Comparison of ENCODE assay signal across 19 cellular contexts in the genomic region with DNA sequence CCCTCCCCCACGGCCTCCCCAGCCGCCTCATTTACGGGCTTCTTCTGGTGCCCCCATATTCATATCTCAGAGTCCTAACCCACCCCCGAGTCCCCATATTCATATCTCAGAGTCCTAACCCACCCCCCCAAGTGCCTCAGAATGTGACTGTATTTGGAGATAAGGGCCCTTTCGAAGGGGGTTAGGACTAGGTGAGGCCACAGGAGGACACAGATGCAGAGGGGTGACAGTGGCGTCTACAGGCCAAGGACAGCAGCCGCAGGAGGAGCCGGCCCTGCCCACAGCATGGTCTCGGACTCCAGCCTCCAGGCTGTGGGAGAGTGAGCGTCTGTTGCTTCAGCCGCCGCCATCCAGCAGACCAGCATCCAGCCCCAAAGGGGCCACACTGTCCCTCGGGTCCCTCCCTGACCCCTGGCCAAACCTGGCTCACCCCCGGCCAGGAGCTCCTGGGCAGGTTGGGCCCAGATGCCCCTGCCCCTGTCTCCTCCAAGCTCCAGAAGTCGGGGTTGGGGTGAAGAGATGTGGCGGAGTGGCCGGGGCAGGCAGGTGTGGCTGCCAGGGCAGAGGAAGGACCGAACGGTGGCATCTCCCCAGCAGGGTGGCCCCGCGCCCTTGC. TPM values are rescaled to one million over a fixed set of nuclear protein-coding genes. Genes with fewer than 3 reads are reported as not detected.
A peak's percentile ranks its signal among the peaks of the same experiment; 100 is the strongest.
DNase-seq lines count a peak whose midpoint lies in the region; ATAC-seq, FAIRE-seq and TF ChIP-seq lines count a peak whose summit lies in the region.
"Had no signal": no experiment of that assay in that cellular context is flagged by ENCODE, and none has a peak within 500 bp of the region (broad histone marks: within the 10 kb centered on the region; RNA-seq: fewer than 3 reads in every experiment).

No MANE protein-coding gene starts in this region.

- H3K36me3 ChIP-seq in BLaER1 (no peaks in the 10 kb centered on the region), K562 (ENCODE audit: control insufficient read depth, insufficient read depth, low read length) (no peaks in the 10 kb centered on the region), mesenchymal stem cell (ENCODE audit: control insufficient read depth in 1 of 2, insufficient read depth in 2 of 2, low read depth in 1 of 2, low read length in 2 of 2) (no peaks in the 10 kb centered on the region), stomach smooth muscle (ENCODE audit: control insufficient read depth in 2 of 2, insufficient read depth in 2 of 2, low read length in 2 of 2) (no peaks in the 10 kb centered on the region), prostate gland (no peaks in the 10 kb centered on the region)

- H3K4me2 ChIP-seq in BLaER1 (peak overlapping the region; percentile 19), K562 (ENCODE audit: insufficient read depth, low read length) (no peak overlapping the region), mesenchymal stem cell (ENCODE audit: low read length, poor library complexity, severe bottlenecking) (no peak overlapping the region)
- H3K4me2 ChIP-seq: GM23338 had no signal

- H3K9ac ChIP-seq in BLaER1 (no peak overlapping the region), K562 (ENCODE audit: insufficient read depth in 1 of 2, low read depth in 2 of 2, low read length in 2 of 2) (peak overlapping the region in 1 of 2 experiments; percentile 50; a peak in 2 of 4 replicates), mesenchymal stem cell (ENCODE audit: low read length) (no peak overlapping the region), stomach smooth muscle (ENCODE audit: low read length in 2 of 2) (no peak overlapping the region)

- POLR2A ChIA-PET in K562 (lab: Yijun Ruan, JAX) = no interaction called here
- POLR2A ChIA-PET in activated CD4-positive, alpha-beta memory T cell treated with anti-CD3 and anti-CD28 coated beads for 36 hours (lab: Charles Lee) = no interaction called here

- no peak overlapping the region for H3K18ac ChIP-seq in mesenchymal stem cell (ENCODE audit: low read depth in 1 of 2, low read length in 2 of 2)

- H3K79me2 ChIP-seq in K562 (ENCODE audit: control insufficient read depth, insufficient read depth, low read length) = no peaks in the 10 kb centered on the region

- in situ Hi-C loops in K562 (cut with MboI) = no loop called here

- CTCF ChIA-PET in K562 (lab: Yijun Ruan, JAX; ENCODE audit: low intra/inter-chr PET ratio) = no interaction called here
- CTCF ChIA-PET in activated CD4-positive, alpha-beta memory T cell treated with anti-CD3 and anti-CD28 coated beads for 36 hours (lab: Charles Lee) = no interaction called here

- peaks cover 94% of the 10 kb centered on the region for H4K20me1 ChIP-seq in BLaER1
- H4K20me1 ChIP-seq in K562 (replicated peaks; ENCODE audit: control insufficient read depth, insufficient read depth, low read length) = peaks cover 15% of the 10 kb centered on the region; the same call in 1 of the 2 replicates

- WGBS in K562 (ENCODE audit: insufficient coverage, low coverage, missing lambda C conversion rate) = 11% methylated on average over 15 of the region's 21 CpGs
- WGBS in mesenchymal stem cell = 88% methylated on average over 17 of the region's 21 CpGs
- WGBS in prostate gland = 86% methylated on average over 14 of the region's 21 CpGs

- no peak for TF ChIP-seq POLR2A in K562 (conservative IDR thresholded peaks at IDR 0.05)
- TF ChIP-seq POLR2A in GM18505 (IDR thresholded peaks at IDR 0.05; ENCODE audit: borderline replicate concordance, extremely low read depth, insufficient read depth, insufficient read length) = no peak
- no peak for TF ChIP-seq POLR2A in prostate gland (IDR thresholded peaks at IDR 0.05)

- H4K8ac ChIP-seq in mesenchymal stem cell (ENCODE audit: low read length) = no peak overlapping the region

- TF ChIP-seq CTCF in K562 (IDR thresholded peaks at IDR 0.05 in 2 of 3, conservative IDR thresholded peaks at IDR 0.05 in 1 of 3; ENCODE audit: insufficient read depth in 2 of 3, low read depth in 1 of 3, low read length in 3 of 3) (peak in 1 of 3 experiments; percentile 24; a peak in 1 of 6 replicates), prostate gland (IDR thresholded peaks at IDR 0.05) (no peak)

- no peak overlapping the region for H2BK120ac ChIP-seq in mesenchymal stem cell (ENCODE audit: low read depth, low read length)

- no peak overlapping the region for H3K4ac ChIP-seq in mesenchymal stem cell (ENCODE audit: low read depth in 1 of 2, low read length in 2 of 2)

- no peak overlapping the region for H3K14ac ChIP-seq in mesenchymal stem cell (ENCODE audit: low read length in 2 of 2)

- H2AFZ ChIP-seq in K562 (ENCODE audit: low read depth, low read length) (no peak overlapping the region), mesenchymal stem cell (ENCODE audit: low read depth, low read length) (no peak overlapping the region)
- H2AFZ ChIP-seq: GM23338 had no signal

- peak in 3 of 4 experiments; percentile 51 to 58 (median 55) for DNase-seq in K562 (ENCODE audit: extremely low read depth in 1 of 4, low spot score in 3 of 4)
- DNase-seq in mesenchymal stem cell = no peak
- DNase-seq in stimulated activated CD4-positive, alpha-beta T cell treated with anti-CD3 and anti-CD28 coated beads, Interleukin-15, amount 100 ng/mL, for 24 hours = no peak
- no peak for DNase-seq in prostate gland (ENCODE audit: low spot score)
- DNase-seq in activated CD4-positive, alpha-beta memory T cell treated with anti-CD3 and anti-CD28 coated beads for 36 hours = no peak
- DNase-seq: Caco-2; CD8-positive, alpha-beta memory T cell; DMS53; H9 had no signal

- H3K27ac Mint-ChIP-seq in activated CD4-positive, alpha-beta memory T cell treated with anti-CD3 and anti-CD28 coated beads for 36 hours = no peak overlapping the region
- H3K27ac Mint-ChIP-seq: CD8-positive, alpha-beta memory T cell; GM23338; H9; IgD-negative memory B cell had no signal

- H2BK12ac ChIP-seq in mesenchymal stem cell (ENCODE audit: low read length in 2 of 2) = no peak overlapping the region

- no peak overlapping the region for H2AK5ac ChIP-seq in mesenchymal stem cell (ENCODE audit: low read length, severe bottlenecking)

- no peaks in the 10 kb centered on the region for H3K36me3 Mint-ChIP-seq in activated CD4-positive, alpha-beta memory T cell treated with anti-CD3 and anti-CD28 coated beads for 36 hours
- H3K36me3 Mint-ChIP-seq: CD8-positive, alpha-beta memory T cell; IgD-negative memory B cell had no signal

- peaks cover 53% of the 10 kb centered on the region for H3K4me1 ChIP-seq in BLaER1
- H3K4me1 ChIP-seq in K562 (replicated peaks in 1 of 2; ENCODE audit: control insufficient read depth in 2 of 2, insufficient read depth in 2 of 2, low read length in 2 of 2) = peaks cover 0 to 72% of the 10 kb centered on the region in 2 experiments; a peak in 2 of 5 replicates
- peaks cover 67% of the 10 kb centered on the region for H3K4me1 ChIP-seq in mesenchymal stem cell (ENCODE audit: control insufficient read depth, insufficient read depth, low read depth, low read length)
- H3K4me1 ChIP-seq in stomach smooth muscle (ENCODE audit: control insufficient read depth, insufficient read depth, low read length) = peaks cover 76% of the 10 kb centered on the region
- no peaks in the 10 kb centered on the region for H3K4me1 ChIP-seq in prostate gland (replicated peaks)

- no peaks in the 10 kb centered on the region for H3K4me1 Mint-ChIP-seq in activated CD4-positive, alpha-beta memory T cell treated with anti-CD3 and anti-CD28 coated beads for 36 hours (ENCODE audit: low read depth)
- H3K4me1 Mint-ChIP-seq: CD8-positive, alpha-beta memory T cell; GM23338; IgD-negative memory B cell had no signal

- H3K4me3 ChIP-seq in BLaER1 (no peak overlapping the region), K562 (no peak overlapping the region), mesenchymal stem cell (ENCODE audit: insufficient read depth in 1 of 2, low read depth in 1 of 2, low read length in 2 of 2) (no peak overlapping the region), stomach smooth muscle (ENCODE audit: low read length in 2 of 2) (no peak overlapping the region), prostate gland (no peak overlapping the region)
- H3K4me3 ChIP-seq: GM23338 had no signal

- no peaks in the 10 kb centered on the region for H3K27me3 ChIP-seq in BLaER1
- peaks cover 21 to 70% of the 10 kb centered on the region in 2 experiments; a peak in 3 of 5 replicates for H3K27me3 ChIP-seq in K562 (ENCODE audit: control insufficient read depth in 2 of 2, insufficient read depth in 2 of 2, low read length in 2 of 2)
- peaks cover 3 to 27% of the 10 kb centered on the region in 2 experiments for H3K27me3 ChIP-seq in mesenchymal stem cell (ENCODE audit: control insufficient read depth in 1 of 2, insufficient read depth in 1 of 2, low read length in 2 of 2)
- no peaks in the 10 kb centered on the region for H3K27me3 ChIP-seq in stomach smooth muscle (ENCODE audit: control insufficient read depth in 1 of 2, insufficient read depth in 2 of 2, low read length in 2 of 2)
- no peaks in the 10 kb centered on the region for H3K27me3 ChIP-seq in prostate gland (replicated peaks; ENCODE audit: insufficient read depth)

- no peak overlapping the region for H3K4me3 Mint-ChIP-seq in activated CD4-positive, alpha-beta memory T cell treated with anti-CD3 and anti-CD28 coated beads for 36 hours
- H3K4me3 Mint-ChIP-seq: CD8-positive, alpha-beta memory T cell; GM23338; H9; IgD-negative memory B cell had no signal

- peaks cover 3% of the 10 kb centered on the region for H3K27me3 Mint-ChIP-seq in activated CD4-positive, alpha-beta memory T cell treated with anti-CD3 and anti-CD28 coated beads for 36 hours
- H3K27me3 Mint-ChIP-seq: IgD-negative memory B cell had no signal

- no peak for TF ChIP-seq EP300 in K562 (IDR thresholded peaks at IDR 0.05; ENCODE audit: low read length)

- no peak for TF ChIP-seq RAD21 in K562 (CRISPR knock-in tag; conservative IDR thresholded peaks at IDR 0.05 in 1 of 2, IDR thresholded peaks at IDR 0.05 in 1 of 2)

- H2BK15ac ChIP-seq in mesenchymal stem cell (ENCODE audit: low read depth, poor library complexity, severe bottlenecking) = peak overlapping the region; percentile 57

- no peak overlapping the region for H4K91ac ChIP-seq in mesenchymal stem cell (ENCODE audit: low read length)

- no peak overlapping the region for H3K27ac ChIP-seq in BLaER1
- H3K27ac ChIP-seq in K562 (ENCODE audit: extremely low read depth, low read depth, low read length) = no peak overlapping the region
- no peak overlapping the region for H3K27ac ChIP-seq in mesenchymal stem cell (ENCODE audit: low read length, poor library complexity, severe bottlenecking)
- peak overlapping the region; percentile 55 for H3K27ac ChIP-seq in stomach smooth muscle (ENCODE audit: low read length)
- no peak overlapping the region for H3K27ac ChIP-seq in prostate gland
- H3K27ac ChIP-seq: 22Rv1 had no signal

- no peaks in the 10 kb centered on the region for H3K9me3 Mint-ChIP-seq in activated CD4-positive, alpha-beta memory T cell treated with anti-CD3 and anti-CD28 coated beads for 36 hours
- H3K9me3 Mint-ChIP-seq: CD8-positive, alpha-beta memory T cell; GM23338; H9; IgD-negative memory B cell had no signal

- H2BK5ac ChIP-seq in mesenchymal stem cell (ENCODE audit: low read depth, low read length, poor library complexity, severe bottlenecking) = no peak overlapping the region

- H3K9me3 ChIP-seq in BLaER1 = no peaks in the 10 kb centered on the region
- no peaks in the 10 kb centered on the region for H3K9me3 ChIP-seq in K562 (replicated peaks; ENCODE audit: control insufficient read depth, insufficient read depth, low read depth, low read length)
- no peaks in the 10 kb centered on the region for H3K9me3 ChIP-seq in mesenchymal stem cell (ENCODE audit: control insufficient read depth, low read length)
- no peaks in the 10 kb centered on the region for H3K9me3 ChIP-seq in stomach smooth muscle (ENCODE audit: control insufficient read depth in 2 of 2, low read length in 2 of 2)
- H3K9me3 ChIP-seq in prostate gland = no peaks in the 10 kb centered on the region
- H3K9me3 ChIP-seq: Caco-2 had no signal

- no peaks in the 10 kb centered on the region for H3K9me1 ChIP-seq in K562 (ENCODE audit: control insufficient read depth, insufficient read depth, low read length)

- no TSS peak for BruUV-seq in K562 (replicated peaks; lab: Mats Ljungman, UMichigan)

- intact Hi-C loops in K562 (cut with micrococcal nuclease) = no loop called here
- intact Hi-C loops in prostate gland (cut with DNase I) = no loop called here
- intact Hi-C loops in activated CD4-positive, alpha-beta memory T cell treated with anti-CD3 and anti-CD28 coated beads for 36 hours (cut with micrococcal nuclease) = no loop called here

- no peak for FAIRE-seq in K562 (lab: Jason Lieb, UNC)
- FAIRE-seq: GM18507 had no signal

- no peak overlapping the region for H3K23ac ChIP-seq in mesenchymal stem cell (ENCODE audit: low read length in 2 of 2)

- H3K79me1 ChIP-seq in mesenchymal stem cell (replicated peaks; ENCODE audit: low read length, poor library complexity, severe bottlenecking) = no peaks in the 10 kb centered on the region

- ATAC-seq in K562 (peak; percentile 67), GM18505 (IDR thresholded peaks at IDR 0.05; ENCODE audit: unreplicated experiment) (no peak)
- ATAC-seq: GM23338 had no signal

RNA-seq across cellular contexts. Expression of a gene that starts 25.5 kb away (rescaled TPM):
- total RNA-seq in K562 (2011; cell fraction: chromatin; rRNA removed; ENCODE audit: low replicate concordance) = 0.44 and 1.6 TPM in 2 replicates
- total RNA-seq in K562 (2011; cell fraction: nucleolus; rRNA removed) = 0.79 and 1.2 TPM in 2 replicates
- 0.22 and 0.53 TPM in 2 replicates for total RNA-seq in K562 (2011; cell fraction: nucleoplasm; rRNA removed)
- total RNA-seq in K562 (2014; rRNA removed) (0.04 TPM in 1 of 2 replicates, not detected in the other), K562 (2014; rRNA removed; fragmentation: Illumina TruSeq; extraction: Trizol) (not detected in 2 replicates), K562 (2015; rRNA removed; fragmentation: Illumina TruSeq; extraction: Trizol) (not detected in 2 replicates), K562 (2021) (0.09 and 0.18 TPM in 2 replicates), prostate gland (100 to 1,000 TPM in 1 of 2 donors, 10 to 100 TPM in 1; 32.5 to 111 TPM)
- polyA plus RNA-seq in K562 (2011; rRNA removed) (0.10 and 0.11 TPM in 2 replicates), K562 (2014; fragmentation: Illumina TruSeq; extraction: Trizol) (not detected in 2 replicates), K562 (2014; fragmentation: Nextera tagmentation; extraction: Ambion mirVana) (not detected), K562 (2014; rRNA removed) (not detected in 2 replicates)
- polyA plus RNA-seq in K562 (2011; cell fraction: cytosol; rRNA removed) = 0.10 and 0.12 TPM in 2 replicates
- polyA plus RNA-seq in K562 (2011; cell fraction: nucleus; rRNA removed) = 0.11 and 0.40 TPM in 2 replicates
- polyA plus RNA-seq in K562 (2012) = 0.07 and 0.12 TPM in 2 replicates
- 0.03 and 0.04 TPM in 2 replicates for polyA minus RNA-seq in K562 (2011; rRNA and poly(A)+ RNA removed)
- not detected in 2 replicates for polyA minus RNA-seq in K562 (2011; cell fraction: cytosol; rRNA and poly(A)+ RNA removed)
- 0.27 and 0.33 TPM in 2 replicates for polyA minus RNA-seq in K562 (2011; cell fraction: nucleus; rRNA and poly(A)+ RNA removed)
- 1.2 TPM for polyA plus RNA-seq in mesenchymal stem cell (2013, experiment 1 of 2)
- 1.1 TPM for polyA plus RNA-seq in mesenchymal stem cell (2013, experiment 2 of 2)
- total RNA-seq in activated CD4-positive, alpha-beta memory T cell treated with anti-CD3 and anti-CD28 coated beads for 36 hours = under 1 TPM; 0.26 to 0.61 TPM
- total RNA-seq: HT1080 had no signal
- polyA plus RNA-seq: IgD-negative memory B cell had no signal

RNA-seq across cellular contexts. Expression of a gene that starts 46.7 kb away (rescaled TPM):
- not detected in 2 replicates for total RNA-seq in K562 (2011; cell fraction: chromatin; rRNA removed; ENCODE audit: low replicate concordance)
- total RNA-seq in K562 (2011; cell fraction: nucleolus; rRNA removed) = not detected in 2 replicates
- not detected in 2 replicates for total RNA-seq in K562 (2011; cell fraction: nucleoplasm; rRNA removed)
- total RNA-seq in K562 (2014; rRNA removed) = not detected in 2 replicates
- not detected in 2 replicates for total RNA-seq in K562 (2014; rRNA removed; fragmentation: Illumina TruSeq; extraction: Trizol)
- not detected in 2 replicates for total RNA-seq in K562 (2015; rRNA removed; fragmentation: Illumina TruSeq; extraction: Trizol)
- not detected in 2 replicates for total RNA-seq in K562 (2021)
- not detected in 2 replicates for polyA plus RNA-seq in K562 (2011; rRNA removed)
- polyA plus RNA-seq in K562 (2011; cell fraction: cytosol; rRNA removed) = not detected in 2 replicates
- polyA plus RNA-seq in K562 (2011; cell fraction: nucleus; rRNA removed) = not detected in 2 replicates
- polyA plus RNA-seq in K562 (2012) = not detected in 2 replicates
- polyA plus RNA-seq in K562 (2014; fragmentation: Illumina TruSeq; extraction: Trizol) = not detected in 2 replicates
- polyA plus RNA-seq in K562 (2014; fragmentation: Nextera tagmentation; extraction: Ambion mirVana) = not detected
- polyA plus RNA-seq in K562 (2014; rRNA removed) = not detected in 2 replicates
- not detected in 2 replicates for polyA minus RNA-seq in K562 (2011; rRNA and poly(A)+ RNA removed)
- polyA minus RNA-seq in K562 (2011; cell fraction: cytosol; rRNA and poly(A)+ RNA removed) = not detected in 2 replicates
- not detected in 2 replicates for polyA minus RNA-seq in K562 (2011; cell fraction: nucleus; rRNA and poly(A)+ RNA removed)
- polyA plus RNA-seq in mesenchymal stem cell (2013, experiment 1 of 2) = not detected
- not detected for polyA plus RNA-seq in mesenchymal stem cell (2013, experiment 2 of 2)
- not detected for total RNA-seq in prostate gland
- not detected for total RNA-seq in activated CD4-positive, alpha-beta memory T cell treated with anti-CD3 and anti-CD28 coated beads for 36 hours
- total RNA-seq: A673; Caco-2; CD8-positive, alpha-beta memory T cell; GM23338; H9; HT1080 had no signal
- polyA plus RNA-seq: BJ; CD8-positive, alpha-beta memory T cell; IgD-negative memory B cell had no signal

RNA-seq across cellular contexts. Expression of a gene that starts 51.6 kb away (rescaled TPM):
- not detected in 2 replicates for total RNA-seq in K562 (2011; cell fraction: chromatin; rRNA removed; ENCODE audit: low replicate concordance)
- not detected in 2 replicates for total RNA-seq in K562 (2011; cell fraction: nucleolus; rRNA removed)
- total RNA-seq in K562 (2011; cell fraction: nucleoplasm; rRNA removed) = not detected in 2 replicates
- total RNA-seq in K562 (2014; rRNA removed) (not detected in 2 replicates), K562 (2014; rRNA removed; fragmentation: Illumina TruSeq; extraction: Trizol) (not detected in 2 replicates), K562 (2015; rRNA removed; fragmentation: Illumina TruSeq; extraction: Trizol) (not detected in 2 replicates), K562 (2021) (0.16 and 0.18 TPM in 2 replicates), prostate gland (10 to 100 TPM; 31.8 to 78.7 TPM)
- polyA plus RNA-seq in K562 (2011; rRNA removed) (not detected in 2 replicates), K562 (2014; fragmentation: Illumina TruSeq; extraction: Trizol) (not detected in 2 replicates), K562 (2014; fragmentation: Nextera tagmentation; extraction: Ambion mirVana) (not detected), K562 (2014; rRNA removed) (not detected in 2 replicates)
- polyA plus RNA-seq in K562 (2011; cell fraction: cytosol; rRNA removed) = not detected in 2 replicates
- not detected in 2 replicates for polyA plus RNA-seq in K562 (2011; cell fraction: nucleus; rRNA removed)
- not detected in 2 replicates for polyA plus RNA-seq in K562 (2012)
- polyA minus RNA-seq in K562 (2011; rRNA and poly(A)+ RNA removed) = not detected in 2 replicates
- not detected in 2 replicates for polyA minus RNA-seq in K562 (2011; cell fraction: cytosol; rRNA and poly(A)+ RNA removed)
- polyA minus RNA-seq in K562 (2011; cell fraction: nucleus; rRNA and poly(A)+ RNA removed) = not detected in 2 replicates
- polyA plus RNA-seq in mesenchymal stem cell (2013, experiment 1 of 2) = not detected
- not detected for polyA plus RNA-seq in mesenchymal stem cell (2013, experiment 2 of 2)
- not detected for total RNA-seq in activated CD4-positive, alpha-beta memory T cell treated with anti-CD3 and anti-CD28 coated beads for 36 hours
- total RNA-seq: Caco-2; CD8-positive, alpha-beta memory T cell; GM23338; H9; HT1080 had no signal
- polyA plus RNA-seq: BJ; CD8-positive, alpha-beta memory T cell; IgD-negative memory B cell had no signal

Comparison
In these comparisons a context has a peak if more than half of its experiments do, and no peak if none do; other contexts are left out.
1. DNase-seq: peak in K562 (3 of 4); none in mesenchymal stem cell (single experiment), stimulated activated CD4-positive, alpha-beta T cell treated with anti-CD3 and anti-CD28 coated beads, Interleukin-15, amount 100 ng/mL, for 24 hours (single experiment), prostate gland (single experiment) and activated CD4-positive, alpha-beta memory T cell treated with anti-CD3 and anti-CD28 coated beads for 36 hours (single experiment).
2. RNA of a gene that starts 25.5 kb away (total RNA-seq): 32.5 to 111 TPM in prostate gland; 0.26 to 0.61 TPM in activated CD4-positive, alpha-beta memory T cell treated with anti-CD3 and anti-CD28 coated beads for 36 hours and 0.04 to 1.6 TPM in K562; every median in the first group is over 10 times any median in the second.
3. RNA of a gene that starts 51.6 kb away (total RNA-seq): 31.8 to 78.7 TPM in prostate gland; 0.16 to 0.18 TPM in K562 and not detected in activated CD4-positive, alpha-beta memory T cell treated with anti-CD3 and anti-CD28 coated beads for 36 hours; every median in the first group is over 10 times any median in the second.